In the genomic region with DNA sequence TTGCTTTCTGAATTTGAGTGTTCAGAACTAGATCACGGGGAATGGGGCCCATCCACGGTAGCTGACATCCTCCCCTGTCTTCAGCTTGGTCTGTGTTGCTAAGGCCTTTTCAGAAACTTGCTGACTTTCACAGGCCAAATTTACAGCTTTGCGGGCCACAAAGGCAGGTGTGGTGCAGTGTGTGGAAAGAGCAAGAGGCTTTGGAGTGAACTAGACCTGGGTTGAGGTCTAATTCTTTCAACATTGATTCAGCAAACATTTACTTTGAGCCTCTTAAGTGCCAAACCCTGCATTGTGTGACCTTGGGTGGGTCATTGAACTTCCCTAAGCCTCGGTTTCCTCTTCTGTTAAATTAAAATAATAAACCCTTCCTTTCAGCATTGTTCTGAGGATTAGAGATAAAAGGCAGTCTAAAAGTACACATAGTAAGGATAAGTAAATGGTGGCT, we compare ENCODE assay signal across 1 cellular context.
TF ChIP-seq lines count a peak whose summit lies in the region.

No MANE protein-coding gene starts in this region.

TF ChIP-seq in HepG2, 621 proteins besides CTCF, POLR2A, EP300 and RAD21 (continues in another document):
- no peak for TF ChIP-seq KLF9 (CRISPR knock-in tag; IDR thresholded peaks at IDR 0.05; ENCODE audit: low read depth)
- no peak for TF ChIP-seq ZNF839 (CRISPR knock-in tag; IDR thresholded peaks at IDR 0.05; ENCODE audit: borderline replicate concordance)
- TF ChIP-seq ZNF644 (CRISPR knock-in tag; IDR thresholded peaks at IDR 0.05; ENCODE audit: low read depth) = no peak
- TF ChIP-seq TMF1 (CRISPR knock-in tag; IDR thresholded peaks at IDR 0.05; ENCODE audit: low read depth) = no peak
- TF ChIP-seq, protein P1, sequence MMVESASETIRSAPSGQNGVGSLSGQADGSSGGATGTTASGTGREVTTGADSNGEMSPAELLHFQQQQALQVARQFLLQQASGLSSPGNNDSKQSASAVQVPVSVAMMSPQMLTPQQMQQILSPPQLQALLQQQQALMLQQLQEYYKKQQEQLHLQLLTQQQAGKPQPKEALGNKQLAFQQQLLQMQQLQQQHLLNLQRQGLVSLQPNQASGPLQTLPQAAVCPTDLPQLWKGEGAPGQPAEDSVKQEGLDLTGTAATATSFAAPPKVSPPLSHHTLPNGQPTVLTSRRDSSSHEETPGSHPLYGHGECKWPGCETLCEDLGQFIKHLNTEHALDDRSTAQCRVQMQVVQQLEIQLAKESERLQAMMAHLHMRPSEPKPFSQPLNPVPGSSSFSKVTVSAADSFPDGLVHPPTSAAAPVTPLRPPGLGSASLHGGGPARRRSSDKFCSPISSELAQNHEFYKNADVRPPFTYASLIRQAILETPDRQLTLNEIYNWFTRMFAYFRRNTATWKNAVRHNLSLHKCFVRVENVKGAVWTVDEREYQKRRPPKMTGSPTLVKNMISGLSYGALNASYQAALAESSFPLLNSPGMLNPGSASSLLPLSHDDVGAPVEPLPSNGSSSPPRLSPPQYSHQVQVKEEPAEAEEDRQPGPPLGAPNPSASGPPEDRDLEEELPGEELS (CRISPR knock-in tag; IDR thresholded peaks at IDR 0.05) = no peak
- TF ChIP-seq MAZ (IDR thresholded peaks at IDR 0.05; ENCODE audit: borderline replicate concordance, low read depth, low read length) = no peak
- TF ChIP-seq MAZ (CRISPR knock-in tag; IDR thresholded peaks at IDR 0.05; ENCODE audit: low read depth) = no peak
- TF ChIP-seq, protein P2, sequence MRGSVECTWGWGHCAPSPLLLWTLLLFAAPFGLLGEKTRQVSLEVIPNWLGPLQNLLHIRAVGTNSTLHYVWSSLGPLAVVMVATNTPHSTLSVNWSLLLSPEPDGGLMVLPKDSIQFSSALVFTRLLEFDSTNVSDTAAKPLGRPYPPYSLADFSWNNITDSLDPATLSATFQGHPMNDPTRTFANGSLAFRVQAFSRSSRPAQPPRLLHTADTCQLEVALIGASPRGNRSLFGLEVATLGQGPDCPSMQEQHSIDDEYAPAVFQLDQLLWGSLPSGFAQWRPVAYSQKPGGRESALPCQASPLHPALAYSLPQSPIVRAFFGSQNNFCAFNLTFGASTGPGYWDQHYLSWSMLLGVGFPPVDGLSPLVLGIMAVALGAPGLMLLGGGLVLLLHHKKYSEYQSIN (CRISPR knock-in tag; IDR thresholded peaks at IDR 0.05; ENCODE audit: borderline replicate concordance) = no peak
- TF ChIP-seq ZNF33A (CRISPR knock-in tag; IDR thresholded peaks at IDR 0.05; ENCODE audit: borderline replicate concordance) = no peak
- peak; percentile 51; the same call in 1 of the 2 replicates for TF ChIP-seq RXRB (CRISPR knock-in tag; IDR thresholded peaks at IDR 0.05; ENCODE audit: borderline replicate concordance)
- no peak for TF ChIP-seq ZNF160 (CRISPR knock-in tag; IDR thresholded peaks at IDR 0.05)
- TF ChIP-seq, protein P3, sequence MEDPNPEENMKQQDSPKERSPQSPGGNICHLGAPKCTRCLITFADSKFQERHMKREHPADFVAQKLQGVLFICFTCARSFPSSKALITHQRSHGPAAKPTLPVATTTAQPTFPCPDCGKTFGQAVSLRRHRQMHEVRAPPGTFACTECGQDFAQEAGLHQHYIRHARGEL (CRISPR knock-in tag; IDR thresholded peaks at IDR 0.05) = no peak
- no peak for TF ChIP-seq HNRNPUL1 (IDR thresholded peaks at IDR 0.05; ENCODE audit: low read depth, low read length)
- TF ChIP-seq ZNF337 (CRISPR knock-in tag; IDR thresholded peaks at IDR 0.05; ENCODE audit: borderline replicate concordance, low read depth) = no peak
- TF ChIP-seq, protein P4, sequence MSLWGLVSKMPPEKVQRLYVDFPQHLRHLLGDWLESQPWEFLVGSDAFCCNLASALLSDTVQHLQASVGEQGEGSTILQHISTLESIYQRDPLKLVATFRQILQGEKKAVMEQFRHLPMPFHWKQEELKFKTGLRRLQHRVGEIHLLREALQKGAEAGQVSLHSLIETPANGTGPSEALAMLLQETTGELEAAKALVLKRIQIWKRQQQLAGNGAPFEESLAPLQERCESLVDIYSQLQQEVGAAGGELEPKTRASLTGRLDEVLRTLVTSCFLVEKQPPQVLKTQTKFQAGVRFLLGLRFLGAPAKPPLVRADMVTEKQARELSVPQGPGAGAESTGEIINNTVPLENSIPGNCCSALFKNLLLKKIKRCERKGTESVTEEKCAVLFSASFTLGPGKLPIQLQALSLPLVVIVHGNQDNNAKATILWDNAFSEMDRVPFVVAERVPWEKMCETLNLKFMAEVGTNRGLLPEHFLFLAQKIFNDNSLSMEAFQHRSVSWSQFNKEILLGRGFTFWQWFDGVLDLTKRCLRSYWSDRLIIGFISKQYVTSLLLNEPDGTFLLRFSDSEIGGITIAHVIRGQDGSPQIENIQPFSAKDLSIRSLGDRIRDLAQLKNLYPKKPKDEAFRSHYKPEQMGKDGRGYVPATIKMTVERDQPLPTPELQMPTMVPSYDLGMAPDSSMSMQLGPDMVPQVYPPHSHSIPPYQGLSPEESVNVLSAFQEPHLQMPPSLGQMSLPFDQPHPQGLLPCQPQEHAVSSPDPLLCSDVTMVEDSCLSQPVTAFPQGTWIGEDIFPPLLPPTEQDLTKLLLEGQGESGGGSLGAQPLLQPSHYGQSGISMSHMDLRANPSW (CRISPR knock-in tag; IDR thresholded peaks at IDR 0.05; ENCODE audit: borderline replicate concordance) = no peak
- TF ChIP-seq, protein P5, sequence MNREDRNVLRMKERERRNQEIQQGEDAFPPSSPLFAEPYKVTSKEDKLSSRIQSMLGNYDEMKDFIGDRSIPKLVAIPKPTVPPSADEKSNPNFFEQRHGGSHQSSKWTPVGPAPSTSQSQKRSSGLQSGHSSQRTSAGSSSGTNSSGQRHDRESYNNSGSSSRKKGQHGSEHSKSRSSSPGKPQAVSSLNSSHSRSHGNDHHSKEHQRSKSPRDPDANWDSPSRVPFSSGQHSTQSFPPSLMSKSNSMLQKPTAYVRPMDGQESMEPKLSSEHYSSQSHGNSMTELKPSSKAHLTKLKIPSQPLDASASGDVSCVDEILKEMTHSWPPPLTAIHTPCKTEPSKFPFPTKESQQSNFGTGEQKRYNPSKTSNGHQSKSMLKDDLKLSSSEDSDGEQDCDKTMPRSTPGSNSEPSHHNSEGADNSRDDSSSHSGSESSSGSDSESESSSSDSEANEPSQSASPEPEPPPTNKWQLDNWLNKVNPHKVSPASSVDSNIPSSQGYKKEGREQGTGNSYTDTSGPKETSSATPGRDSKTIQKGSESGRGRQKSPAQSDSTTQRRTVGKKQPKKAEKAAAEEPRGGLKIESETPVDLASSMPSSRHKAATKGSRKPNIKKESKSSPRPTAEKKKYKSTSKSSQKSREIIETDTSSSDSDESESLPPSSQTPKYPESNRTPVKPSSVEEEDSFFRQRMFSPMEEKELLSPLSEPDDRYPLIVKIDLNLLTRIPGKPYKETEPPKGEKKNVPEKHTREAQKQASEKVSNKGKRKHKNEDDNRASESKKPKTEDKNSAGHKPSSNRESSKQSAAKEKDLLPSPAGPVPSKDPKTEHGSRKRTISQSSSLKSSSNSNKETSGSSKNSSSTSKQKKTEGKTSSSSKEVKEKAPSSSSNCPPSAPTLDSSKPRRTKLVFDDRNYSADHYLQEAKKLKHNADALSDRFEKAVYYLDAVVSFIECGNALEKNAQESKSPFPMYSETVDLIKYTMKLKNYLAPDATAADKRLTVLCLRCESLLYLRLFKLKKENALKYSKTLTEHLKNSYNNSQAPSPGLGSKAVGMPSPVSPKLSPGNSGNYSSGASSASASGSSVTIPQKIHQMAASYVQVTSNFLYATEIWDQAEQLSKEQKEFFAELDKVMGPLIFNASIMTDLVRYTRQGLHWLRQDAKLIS (CRISPR knock-in tag; IDR thresholded peaks at IDR 0.05) = no peak
- TF ChIP-seq ZNF816 (CRISPR knock-in tag; IDR thresholded peaks at IDR 0.05; ENCODE audit: borderline replicate concordance) = no peak
- TF ChIP-seq PHF21A (CRISPR knock-in tag; IDR thresholded peaks at IDR 0.05) = no peak
- TF ChIP-seq ZKSCAN8 (CRISPR knock-in tag; IDR thresholded peaks at IDR 0.05; ENCODE audit: borderline replicate concordance) = no peak
- TF ChIP-seq ZNF343 (CRISPR knock-in tag; IDR thresholded peaks at IDR 0.05) = no peak
- TF ChIP-seq CENPX (CRISPR knock-in tag; IDR thresholded peaks at IDR 0.05) = no peak
- no peak for TF ChIP-seq NR3C1 (CRISPR knock-in tag; IDR thresholded peaks at IDR 0.05)
- TF ChIP-seq SMARCC2 (IDR thresholded peaks at IDR 0.05) = no peak
- TF ChIP-seq, protein P6, sequence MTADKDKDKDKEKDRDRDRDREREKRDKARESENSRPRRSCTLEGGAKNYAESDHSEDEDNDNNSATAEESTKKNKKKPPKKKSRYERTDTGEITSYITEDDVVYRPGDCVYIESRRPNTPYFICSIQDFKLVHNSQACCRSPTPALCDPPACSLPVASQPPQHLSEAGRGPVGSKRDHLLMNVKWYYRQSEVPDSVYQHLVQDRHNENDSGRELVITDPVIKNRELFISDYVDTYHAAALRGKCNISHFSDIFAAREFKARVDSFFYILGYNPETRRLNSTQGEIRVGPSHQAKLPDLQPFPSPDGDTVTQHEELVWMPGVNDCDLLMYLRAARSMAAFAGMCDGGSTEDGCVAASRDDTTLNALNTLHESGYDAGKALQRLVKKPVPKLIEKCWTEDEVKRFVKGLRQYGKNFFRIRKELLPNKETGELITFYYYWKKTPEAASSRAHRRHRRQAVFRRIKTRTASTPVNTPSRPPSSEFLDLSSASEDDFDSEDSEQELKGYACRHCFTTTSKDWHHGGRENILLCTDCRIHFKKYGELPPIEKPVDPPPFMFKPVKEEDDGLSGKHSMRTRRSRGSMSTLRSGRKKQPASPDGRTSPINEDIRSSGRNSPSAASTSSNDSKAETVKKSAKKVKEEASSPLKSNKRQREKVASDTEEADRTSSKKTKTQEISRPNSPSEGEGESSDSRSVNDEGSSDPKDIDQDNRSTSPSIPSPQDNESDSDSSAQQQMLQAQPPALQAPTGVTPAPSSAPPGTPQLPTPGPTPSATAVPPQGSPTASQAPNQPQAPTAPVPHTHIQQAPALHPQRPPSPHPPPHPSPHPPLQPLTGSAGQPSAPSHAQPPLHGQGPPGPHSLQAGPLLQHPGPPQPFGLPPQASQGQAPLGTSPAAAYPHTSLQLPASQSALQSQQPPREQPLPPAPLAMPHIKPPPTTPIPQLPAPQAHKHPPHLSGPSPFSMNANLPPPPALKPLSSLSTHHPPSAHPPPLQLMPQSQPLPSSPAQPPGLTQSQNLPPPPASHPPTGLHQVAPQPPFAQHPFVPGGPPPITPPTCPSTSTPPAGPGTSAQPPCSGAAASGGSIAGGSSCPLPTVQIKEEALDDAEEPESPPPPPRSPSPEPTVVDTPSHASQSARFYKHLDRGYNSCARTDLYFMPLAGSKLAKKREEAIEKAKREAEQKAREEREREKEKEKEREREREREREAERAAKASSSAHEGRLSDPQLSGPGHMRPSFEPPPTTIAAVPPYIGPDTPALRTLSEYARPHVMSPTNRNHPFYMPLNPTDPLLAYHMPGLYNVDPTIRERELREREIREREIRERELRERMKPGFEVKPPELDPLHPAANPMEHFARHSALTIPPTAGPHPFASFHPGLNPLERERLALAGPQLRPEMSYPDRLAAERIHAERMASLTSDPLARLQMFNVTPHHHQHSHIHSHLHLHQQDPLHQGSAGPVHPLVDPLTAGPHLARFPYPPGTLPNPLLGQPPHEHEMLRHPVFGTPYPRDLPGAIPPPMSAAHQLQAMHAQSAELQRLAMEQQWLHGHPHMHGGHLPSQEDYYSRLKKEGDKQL (CRISPR knock-in tag; IDR thresholded peaks at IDR 0.05; ENCODE audit: low read depth) = 0 out of 2 replicates have a peak, but pooled peaks have one; percentile 23
- TF ChIP-seq ZNF205 (CRISPR knock-in tag; IDR thresholded peaks at IDR 0.05) = no peak
- no peak for TF ChIP-seq ZSCAN30 (CRISPR knock-in tag; IDR thresholded peaks at IDR 0.05)
- no peak for TF ChIP-seq MEIS2 (CRISPR knock-in tag; IDR thresholded peaks at IDR 0.05)
- TF ChIP-seq, protein P7, sequence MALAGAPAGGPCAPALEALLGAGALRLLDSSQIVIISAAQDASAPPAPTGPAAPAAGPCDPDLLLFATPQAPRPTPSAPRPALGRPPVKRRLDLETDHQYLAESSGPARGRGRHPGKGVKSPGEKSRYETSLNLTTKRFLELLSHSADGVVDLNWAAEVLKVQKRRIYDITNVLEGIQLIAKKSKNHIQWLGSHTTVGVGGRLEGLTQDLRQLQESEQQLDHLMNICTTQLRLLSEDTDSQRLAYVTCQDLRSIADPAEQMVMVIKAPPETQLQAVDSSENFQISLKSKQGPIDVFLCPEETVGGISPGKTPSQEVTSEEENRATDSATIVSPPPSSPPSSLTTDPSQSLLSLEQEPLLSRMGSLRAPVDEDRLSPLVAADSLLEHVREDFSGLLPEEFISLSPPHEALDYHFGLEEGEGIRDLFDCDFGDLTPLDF (CRISPR knock-in tag; IDR thresholded peaks at IDR 0.05) = no peak
- no peak for TF ChIP-seq CEBPB (IDR thresholded peaks at IDR 0.05; ENCODE audit: borderline replicate concordance, low read depth, low read length)
- TF ChIP-seq ZMAT3 (CRISPR knock-in tag; conservative IDR thresholded peaks at IDR 0.05) = no peak
- no peak for TF ChIP-seq MBNL3 (CRISPR knock-in tag; conservative IDR thresholded peaks at IDR 0.05)
- no peak for TF ChIP-seq FOXK1 (CRISPR knock-in tag; IDR thresholded peaks at IDR 0.05; ENCODE audit: borderline replicate concordance, low read depth)
- no peak for TF ChIP-seq TRIM24 (CRISPR knock-in tag; IDR thresholded peaks at IDR 0.05)
- no peak for TF ChIP-seq ZNF550 (CRISPR knock-in tag; IDR thresholded peaks at IDR 0.05; ENCODE audit: borderline replicate concordance)
- peak; percentile 41; the same call in 1 of the 2 replicates for TF ChIP-seq BCL6 (CRISPR knock-in tag; IDR thresholded peaks at IDR 0.05)
- no peak for TF ChIP-seq ZNF709 (CRISPR knock-in tag; IDR thresholded peaks at IDR 0.05)
- TF ChIP-seq, protein P8, sequence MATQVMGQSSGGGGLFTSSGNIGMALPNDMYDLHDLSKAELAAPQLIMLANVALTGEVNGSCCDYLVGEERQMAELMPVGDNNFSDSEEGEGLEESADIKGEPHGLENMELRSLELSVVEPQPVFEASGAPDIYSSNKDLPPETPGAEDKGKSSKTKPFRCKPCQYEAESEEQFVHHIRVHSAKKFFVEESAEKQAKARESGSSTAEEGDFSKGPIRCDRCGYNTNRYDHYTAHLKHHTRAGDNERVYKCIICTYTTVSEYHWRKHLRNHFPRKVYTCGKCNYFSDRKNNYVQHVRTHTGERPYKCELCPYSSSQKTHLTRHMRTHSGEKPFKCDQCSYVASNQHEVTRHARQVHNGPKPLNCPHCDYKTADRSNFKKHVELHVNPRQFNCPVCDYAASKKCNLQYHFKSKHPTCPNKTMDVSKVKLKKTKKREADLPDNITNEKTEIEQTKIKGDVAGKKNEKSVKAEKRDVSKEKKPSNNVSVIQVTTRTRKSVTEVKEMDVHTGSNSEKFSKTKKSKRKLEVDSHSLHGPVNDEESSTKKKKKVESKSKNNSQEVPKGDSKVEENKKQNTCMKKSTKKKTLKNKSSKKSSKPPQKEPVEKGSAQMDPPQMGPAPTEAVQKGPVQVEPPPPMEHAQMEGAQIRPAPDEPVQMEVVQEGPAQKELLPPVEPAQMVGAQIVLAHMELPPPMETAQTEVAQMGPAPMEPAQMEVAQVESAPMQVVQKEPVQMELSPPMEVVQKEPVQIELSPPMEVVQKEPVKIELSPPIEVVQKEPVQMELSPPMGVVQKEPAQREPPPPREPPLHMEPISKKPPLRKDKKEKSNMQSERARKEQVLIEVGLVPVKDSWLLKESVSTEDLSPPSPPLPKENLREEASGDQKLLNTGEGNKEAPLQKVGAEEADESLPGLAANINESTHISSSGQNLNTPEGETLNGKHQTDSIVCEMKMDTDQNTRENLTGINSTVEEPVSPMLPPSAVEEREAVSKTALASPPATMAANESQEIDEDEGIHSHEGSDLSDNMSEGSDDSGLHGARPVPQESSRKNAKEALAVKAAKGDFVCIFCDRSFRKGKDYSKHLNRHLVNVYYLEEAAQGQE (IDR thresholded peaks at IDR 0.05; ENCODE audit: borderline replicate concordance in 1 of 2, low read depth in 1 of 2, low read length in 2 of 2) = no peak
- TF ChIP-seq ZNF558 (CRISPR knock-in tag; IDR thresholded peaks at IDR 0.05; ENCODE audit: borderline replicate concordance) = no peak
- TF ChIP-seq POLR2AphosphoS5 (IDR thresholded peaks at IDR 0.05; ENCODE audit: low read depth, low read length) = no peak
